16 cellular contexts compared by ENCODE assay signal in the genomic region with DNA sequence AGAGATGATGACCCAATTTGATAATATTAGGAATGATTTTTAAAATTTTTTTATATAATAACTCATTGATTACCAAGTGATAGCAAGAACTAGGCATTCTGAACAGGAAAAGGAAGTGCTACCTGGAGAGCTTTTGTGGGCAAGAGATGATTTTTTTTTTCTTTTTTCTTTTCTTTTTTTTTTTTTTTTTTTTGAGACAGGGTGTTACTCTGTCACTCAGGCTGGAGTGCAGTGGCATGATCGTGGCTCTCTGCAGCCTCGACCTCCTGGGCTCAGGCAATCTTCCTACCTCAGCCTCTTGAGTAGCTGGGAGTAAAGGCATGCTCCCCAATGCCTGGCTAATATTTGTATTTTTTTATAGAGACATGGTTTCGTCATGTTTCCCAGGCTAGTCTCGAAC. TPM values are rescaled to one million over a fixed set of nuclear protein-coding genes. Genes with fewer than 3 reads are reported as not detected.
DNase-seq lines count a peak whose midpoint lies in the region; ATAC-seq and TF ChIP-seq lines count a peak whose summit lies in the region.
"Had no signal": no experiment of that assay in that cellular context is flagged by ENCODE, and none has a peak within 500 bp of the region (broad histone marks: within the 10 kb centered on the region; RNA-seq: fewer than 3 reads in every experiment).

No MANE protein-coding gene starts in this region.

- peak overlapping the region; percentile 79 to 83 (median 81) for H3K27ac ChIP-seq in esophagus muscularis mucosa (replicated peaks in 1 of 4)

- no peak for TF ChIP-seq CTCF in esophagus muscularis mucosa (IDR thresholded peaks at IDR 0.05)

- no peaks in the 10 kb centered on the region for H3K36me3 ChIP-seq in esophagus muscularis mucosa

- peaks cover 86% of the 10 kb centered on the region for H3K4me1 Mint-ChIP-seq in activated T-cell treated with anti-CD3 and anti-CD28 coated beads, Interleukin-2, amount 50 U/mL, for 72 hours (ENCODE audit: low read depth)
- peaks cover 80% of the 10 kb centered on the region for H3K4me1 Mint-ChIP-seq in activated T-cell treated with anti-CD3 and anti-CD28 coated beads, Interleukin-2, amount 50 U/mL, for 4 hours (ENCODE audit: low read depth)
- H3K4me1 Mint-ChIP-seq in T-helper 17 cell = peaks cover 66% of the 10 kb centered on the region
- H3K4me1 Mint-ChIP-seq in stimulated activated memory B cell treated with anti-CD40 and anti-IgM and Interleukin-4, amounts not matched to agents 10 μg/mL and 1 μg/mL and 100 μg/mL, for 72 hours = peaks cover 79% of the 10 kb centered on the region

- peaks cover 0 to 2% of the 10 kb centered on the region in 2 donors for H3K36me3 Mint-ChIP-seq in activated T-cell treated with anti-CD3 and anti-CD28 coated beads, Interleukin-2, amount 50 U/mL, for 72 hours (ENCODE audit: insufficient read depth in 2 of 2)
- H3K36me3 Mint-ChIP-seq in activated T-cell treated with anti-CD3 and anti-CD28 coated beads, Interleukin-2, amount 50 U/mL, for 4 hours (ENCODE audit: insufficient read depth) = peaks cover 2% of the 10 kb centered on the region
- H3K36me3 Mint-ChIP-seq in T-helper 17 cell (ENCODE audit: low read depth) = peaks cover 2% of the 10 kb centered on the region
- peaks cover 9% of the 10 kb centered on the region for H3K36me3 Mint-ChIP-seq in stimulated activated memory B cell treated with anti-CD40 and anti-IgM and Interleukin-4, amounts not matched to agents 10 μg/mL and 1 μg/mL and 100 μg/mL, for 72 hours

- TF ChIP-seq POLR2A in esophagus muscularis mucosa (IDR thresholded peaks at IDR 0.05; ENCODE audit: low read depth) = no peak

- H3K27me3 ChIP-seq in esophagus muscularis mucosa = no peaks in the 10 kb centered on the region

- H3K9me3 ChIP-seq in T-helper 17 cell (ENCODE audit: control insufficient read depth, low read length, poor library complexity, severe bottlenecking) (no peaks in the 10 kb centered on the region), esophagus muscularis mucosa (no peaks in the 10 kb centered on the region)

- H3K27ac Mint-ChIP-seq in activated T-cell treated with anti-CD3 and anti-CD28 coated beads, Interleukin-2, amount 50 U/mL, for 72 hours = peak overlapping the region; percentile 88
- peak overlapping the region; percentile 99 for H3K27ac Mint-ChIP-seq in T-helper 17 cell
- H3K27ac Mint-ChIP-seq in stimulated activated memory B cell treated with anti-CD40 and anti-IgM and Interleukin-4, amounts not matched to agents 10 μg/mL and 1 μg/mL and 100 μg/mL, for 72 hours = peak overlapping the region; percentile 64

- no peak overlapping the region for H3K4me3 Mint-ChIP-seq in activated T-cell treated with anti-CD3 and anti-CD28 coated beads, Interleukin-2, amount 50 U/mL, for 72 hours
- H3K4me3 Mint-ChIP-seq in activated T-cell treated with anti-CD3 and anti-CD28 coated beads, Interleukin-2, amount 50 U/mL, for 4 hours = no peak overlapping the region
- peak overlapping the region; percentile 58 for H3K4me3 Mint-ChIP-seq in T-helper 17 cell
- H3K4me3 Mint-ChIP-seq in stimulated activated memory B cell treated with anti-CD40 and anti-IgM and Interleukin-4, amounts not matched to agents 10 μg/mL and 1 μg/mL and 100 μg/mL, for 72 hours = no peak overlapping the region

- H3K27me3 Mint-ChIP-seq in activated T-cell treated with anti-CD3 and anti-CD28 coated beads, Interleukin-2, amount 50 U/mL, for 72 hours (ENCODE audit: low read depth) = no peaks in the 10 kb centered on the region
- no peaks in the 10 kb centered on the region for H3K27me3 Mint-ChIP-seq in activated T-cell treated with anti-CD3 and anti-CD28 coated beads, Interleukin-2, amount 50 U/mL, for 4 hours (ENCODE audit: low read depth)
- no peaks in the 10 kb centered on the region for H3K27me3 Mint-ChIP-seq in T-helper 17 cell
- no peaks in the 10 kb centered on the region for H3K27me3 Mint-ChIP-seq in stimulated activated memory B cell treated with anti-CD40 and anti-IgM and Interleukin-4, amounts not matched to agents 10 μg/mL and 1 μg/mL and 100 μg/mL, for 72 hours

- no peak for ATAC-seq in activated T-cell treated with anti-CD3 and anti-CD28 coated beads, Interleukin-2, amount 50 U/mL, for 72 hours (replicated peaks in 1 of 2)
- no peak for ATAC-seq in activated T-cell treated with anti-CD3 and anti-CD28 coated beads, Interleukin-2, amount 50 U/mL, for 4 hours
- ATAC-seq in T-helper 17 cell = peak; percentile 45
- ATAC-seq in stimulated activated memory B cell treated with anti-CD40 and anti-IgM and Interleukin-4, amounts not matched to agents 10 μg/mL and 1 μg/mL and 100 μg/mL, for 72 hours = no peak
- ATAC-seq in GM21717 (IDR thresholded peaks at IDR 0.05; ENCODE audit: unreplicated experiment) = no peak
- ATAC-seq: activated CD4-positive, CD25-positive, alpha-beta regulatory T cell treated with anti-CD3 and anti-CD28 coated beads, Interleukin-2, amount 50 U/mL, for 24 hours had no signal

- H3K9me3 Mint-ChIP-seq in activated T-cell treated with anti-CD3 and anti-CD28 coated beads, Interleukin-2, amount 50 U/mL, for 72 hours = no peaks in the 10 kb centered on the region
- H3K9me3 Mint-ChIP-seq in activated T-cell treated with anti-CD3 and anti-CD28 coated beads, Interleukin-2, amount 50 U/mL, for 4 hours = no peaks in the 10 kb centered on the region
- no peaks in the 10 kb centered on the region for H3K9me3 Mint-ChIP-seq in stimulated activated memory B cell treated with anti-CD40 and anti-IgM and Interleukin-4, amounts not matched to agents 10 μg/mL and 1 μg/mL and 100 μg/mL, for 72 hours

- no peak for TF ChIP-seq EP300 in esophagus muscularis mucosa (IDR thresholded peaks at IDR 0.05)

- no peak overlapping the region for H3K4me3 ChIP-seq in esophagus muscularis mucosa

- intact Hi-C loops in esophagus muscularis mucosa (cut with DNase I) = no loop called here

- DNase-seq in activated T-cell treated with anti-CD3 and anti-CD28 coated beads, Interleukin-2, amount 50 U/mL, for 72 hours = no peak
- no peak for DNase-seq in activated T-cell treated with anti-CD3 and anti-CD28 coated beads, Interleukin-2, amount 50 U/mL, for 4 hours
- DNase-seq in T-helper 17 cell (no peak), esophagus muscularis mucosa (ENCODE audit: extremely low spot score) (no peak)
- no peak for DNase-seq in stimulated activated CD4-positive, alpha-beta T cell treated with anti-CD3 and anti-CD28 coated beads, Interleukin-12 subunit alpha, Interleukin-12 subunit beta, amount 100 ng/mL, for 4 hours
- DNase-seq in stimulated activated CD4-positive, alpha-beta T cell treated with anti-CD3 and anti-CD28 coated beads, Interleukin-4, amount 100 ng/mL, for 1 hour = no peak
- DNase-seq: activated T-cell treated with anti-CD3 and anti-CD28 coated beads for 4 hours; amygdala; GOT3; Karpas-422; NCI-H1105 treated with DMSO at 0.1 percent for 48 hours; stimulated activated CD4-positive, alpha-beta T cell treated with anti-CD3 and anti-CD28 coated beads, Interleukin-15, amount 100 ng/mL, for 24 hours; SW 1271 had no signal

- peaks cover 62 to 94% (median 91%) of the 10 kb centered on the region in 4 donors for H3K4me1 ChIP-seq in esophagus muscularis mucosa

- WGBS in esophagus muscularis mucosa = 94% methylated on average over 4 of the region's 4 CpGs

RNA-seq across cellular contexts. Expression of gene TNRC6B, which starts 40.4 kb away (rescaled TPM):
- total RNA-seq in activated T-cell treated with anti-CD3 and anti-CD28 coated beads, Interleukin-2, amount 50 U/mL, for 72 hours = 10 to 100 TPM; 62.5 to 65.3 TPM
- total RNA-seq in activated T-cell treated with anti-CD3 and anti-CD28 coated beads, Interleukin-2, amount 50 U/mL, for 4 hours = 10 to 100 TPM; 19.4 to 21.6 (median 21.2) TPM
- total RNA-seq in T-helper 17 cell (100 to 1,000 TPM; 128 to 140 TPM), esophagus muscularis mucosa (10 to 100 TPM; 34.5 to 57.0 (median 45.4) TPM)
